In the genomic region with DNA sequence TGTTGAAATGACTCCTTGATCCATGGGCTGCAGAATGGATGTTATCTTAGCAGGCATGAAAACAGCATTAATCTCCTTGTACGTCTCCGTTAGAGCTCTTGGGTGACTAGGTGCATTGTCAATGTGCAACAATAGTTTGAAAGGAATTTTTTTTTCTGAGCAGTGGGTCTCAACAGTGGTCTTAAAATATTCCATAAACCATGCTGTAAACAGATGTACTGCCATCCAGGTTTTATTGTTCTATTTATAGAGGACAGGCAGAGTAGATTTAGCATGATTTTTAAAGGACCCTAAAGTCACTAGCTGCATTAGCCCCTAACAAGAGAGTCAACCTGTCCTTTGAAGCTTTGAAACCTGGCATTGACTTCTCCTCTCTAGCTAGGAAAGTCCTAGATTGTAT, we compare ENCODE assay signal across 39 cellular contexts.
"Had no signal": no experiment of that assay in that cellular context is flagged by ENCODE, and none has a peak within 500 bp of the region (broad histone marks: within the 10 kb centered on the region; RNA-seq: fewer than 3 reads in every experiment).

No MANE protein-coding gene starts in this region.

- H3K27me3 Mint-ChIP-seq: activated naive CD4-positive, alpha-beta T cell treated with anti-CD3 and anti-CD28 coated beads, Interleukin-2, amount 10 ng/mL, durations not matched to agents 7 days and 5 days; activated naive CD4-positive, alpha-beta T cell treated with anti-CD3 and anti-CD28 coated beads, Interleukin-2, amount 50 U/mL, for 24 hours; activated naive CD8-positive, alpha-beta T cell; activated naive CD8-positive, alpha-beta T cell treated with anti-CD3 and anti-CD28 coated beads for 36 hours; activated naive CD8-positive, alpha-beta T cell treated with anti-CD3 and anti-CD28 coated beads, Interleukin-2, amount 10 ng/mL, durations not matched to agents 7 days and 5 days; activated naive CD8-positive, alpha-beta T cell treated with anti-CD3 and anti-CD28 coated beads, Interleukin-2, amount 50 U/mL, for 24 hours; activated T-cell treated with anti-CD3 and anti-CD28 coated beads, Interleukin-2, amount 50 U/mL, for 24 hours; activated T-helper 17 cell treated with anti-CD3 and anti-CD28 coated beads, Interleukin-2, amount 50 U/mL, for 72 hours; brain; central memory CD8-positive, alpha-beta T cell had no signal

- H3K27ac Mint-ChIP-seq: activated naive CD4-positive, alpha-beta T cell treated with anti-CD3 and anti-CD28 coated beads for 36 hours; activated naive CD4-positive, alpha-beta T cell treated with anti-CD3 and anti-CD28 coated beads, Interleukin-2, amount 10 ng/mL, durations not matched to agents 7 days and 5 days; activated naive CD4-positive, alpha-beta T cell treated with anti-CD3 and anti-CD28 coated beads, Interleukin-2, amount 50 U/mL, for 24 hours; activated naive CD4-positive, alpha-beta T cell treated with anti-CD3 and anti-CD28 coated beads, Interleukin-2, amount 50 U/mL, for 72 hours; activated naive CD8-positive, alpha-beta T cell; activated naive CD8-positive, alpha-beta T cell treated with anti-CD3 and anti-CD28 coated beads for 36 hours; activated naive CD8-positive, alpha-beta T cell treated with anti-CD3 and anti-CD28 coated beads, Interleukin-2, amount 10 ng/mL, durations not matched to agents 7 days and 5 days; activated naive CD8-positive, alpha-beta T cell treated with anti-CD3 and anti-CD28 coated beads, Interleukin-2, amount 50 U/mL, for 24 hours; activated T-cell treated with anti-CD3 and anti-CD28 coated beads, Interleukin-2, amount 50 U/mL, for 24 hours; activated T-cell treated with anti-CD3 and anti-CD28 coated beads, Interleukin-2, amount 50 U/mL, for 72 hours; activated T-helper 1 cell treated with anti-CD3 and anti-CD28 coated beads, Interleukin-12 subunit alpha, Interleukin-12 subunit beta, Interleukin-2, Interleukin-4 antibody, amounts not matched to agents 30 ng/mL and 10 ng/mL and 1 ng/mL, durations not matched to agents 14 hours and 24 hours and 36 hours; activated T-helper 17 cell treated with anti-CD3 and anti-CD28 coated beads, Interleukin-2, amount 50 U/mL, for 72 hours; activated T-helper 2 cell treated with anti-CD3 and anti-CD28 coated beads, Interferon-gamma antibody, Interleukin-2, Interleukin-4, amounts not matched to agents 10 μg/mL and 5 μg/mL and 100 μg/mL, durations not matched to agents 14 hours and 24 hours and 36 hours; brain had no signal

- H3K4me1 Mint-ChIP-seq: activated naive CD4-positive, alpha-beta T cell treated with anti-CD3 and anti-CD28 coated beads, Interleukin-2, amount 10 ng/mL, durations not matched to agents 7 days and 5 days; activated naive CD4-positive, alpha-beta T cell treated with anti-CD3 and anti-CD28 coated beads, Interleukin-2, amount 50 U/mL, for 24 hours; activated naive CD8-positive, alpha-beta T cell treated with anti-CD3 and anti-CD28 coated beads for 36 hours; activated naive CD8-positive, alpha-beta T cell treated with anti-CD3 and anti-CD28 coated beads, Interleukin-2, amount 50 U/mL, for 24 hours; brain had no signal

- H3K4me3 ChIP-seq: adrenal gland, ascending aorta, body of pancreas, breast epithelium, cardiac muscle cell had no signal

- H3K9me3 Mint-ChIP-seq: activated naive CD4-positive, alpha-beta T cell treated with anti-CD3 and anti-CD28 coated beads for 36 hours; activated naive CD4-positive, alpha-beta T cell treated with anti-CD3 and anti-CD28 coated beads, Interleukin-2, amount 10 ng/mL, durations not matched to agents 7 days and 5 days; activated naive CD8-positive, alpha-beta T cell treated with anti-CD3 and anti-CD28 coated beads, Interleukin-2, amount 10 ng/mL, durations not matched to agents 7 days and 5 days; activated naive CD8-positive, alpha-beta T cell treated with anti-CD3 and anti-CD28 coated beads, Interleukin-2, amount 50 U/mL, for 24 hours; activated T-cell treated with anti-CD3 and anti-CD28 coated beads, Interleukin-2, amount 50 U/mL, for 24 hours; activated T-helper 17 cell treated with anti-CD3 and anti-CD28 coated beads, Interleukin-2, amount 50 U/mL, for 72 hours; central memory CD8-positive, alpha-beta T cell had no signal

- H3K27me3 ChIP-seq: adrenal gland, ascending aorta, body of pancreas, brain microvascular endothelial cell, breast epithelium, cardiac muscle cell had no signal

- H3K36me3 ChIP-seq: adrenal gland had no signal

- FAIRE-seq: astrocyte had no signal

- DNase-seq: activated effector memory CD4-positive, alpha-beta T cell treated with anti-CD3 and anti-CD28 coated beads, Interleukin-2, amount 50 U/mL, for 16 hours; activated effector memory CD4-positive, alpha-beta T cell treated with Interleukin-2 at 50 U/mL for 16 hours; activated gamma-delta T cell; activated gamma-delta T cell treated with Interleukin-2 at 50 U/mL for 16 hours; activated naive CD4-positive, alpha-beta T cell; activated naive CD4-positive, alpha-beta T cell treated with anti-CD3 and anti-CD28 coated beads for 36 hours; activated naive CD4-positive, alpha-beta T cell treated with anti-CD3 and anti-CD28 coated beads, Interleukin-2, amount 10 ng/mL, durations not matched to agents 7 days and 5 days; activated naive CD4-positive, alpha-beta T cell treated with anti-CD3 and anti-CD28 coated beads, Interleukin-2, amount 50 U/mL, for 16 hours; activated naive CD4-positive, alpha-beta T cell treated with Interleukin-2 at 50 U/mL for 16 hours; activated naive CD8-positive, alpha-beta T cell treated with anti-CD3 and anti-CD28 coated beads for 36 hours; activated naive CD8-positive, alpha-beta T cell treated with anti-CD3 and anti-CD28 coated beads, Interleukin-2, amount 10 ng/mL, durations not matched to agents 7 days and 5 days; activated naive CD8-positive, alpha-beta T cell treated with anti-CD3 and anti-CD28 coated beads, Interleukin-2, amount 50 U/mL, for 24 hours; activated T-cell treated with anti-CD3 and anti-CD28 coated beads, Interleukin-2, amount 50 U/mL, for 1 hour; activated T-cell treated with anti-CD3 and anti-CD28 coated beads, Interleukin-2, amount 50 U/mL, for 24 hours; activated T-cell treated with anti-CD3 and anti-CD28 coated beads, Interleukin-2, amount 50 U/mL, for 4 hours; activated T-cell treated with anti-CD3 and anti-CD28 coated beads, Interleukin-2, amount 50 U/mL, for 48 hours; activated T-cell treated with anti-CD3 and anti-CD28 coated beads, Interleukin-2, amount 50 U/mL, for 72 hours; amniotic stem cell; amygdala; anterior cingulate cortex; aorta; brain microvascular endothelial cell; caudate nucleus; central memory CD4-positive, alpha-beta T cell; cerebellar nuclear complex had no signal

- H3K9me3 ChIP-seq: adrenal gland had no signal

- H3K4me1 ChIP-seq: ascending aorta, body of pancreas, breast epithelium had no signal

- H3K27ac ChIP-seq: ascending aorta, body of pancreas, brain microvascular endothelial cell, breast epithelium, cardiac muscle cell had no signal

- ATAC-seq: activated naive CD4-positive, alpha-beta T cell treated with anti-CD3 and anti-CD28 coated beads, Interleukin-2, amount 50 U/mL, for 72 hours; activated naive CD8-positive, alpha-beta T cell treated with anti-CD3 and anti-CD28 coated beads, Interleukin-2, amount 50 U/mL, for 24 hours; activated T-cell treated with anti-CD3 and anti-CD28 coated beads, Interleukin-2, amount 50 U/mL, for 4 hours; activated T-cell treated with anti-CD3 and anti-CD28 coated beads, Interleukin-2, amount 50 U/mL, for 72 hours; body of pancreas had no signal

- H3K4me3 Mint-ChIP-seq: activated naive CD4-positive, alpha-beta T cell treated with anti-CD3 and anti-CD28 coated beads for 36 hours; activated naive CD4-positive, alpha-beta T cell treated with anti-CD3 and anti-CD28 coated beads, Interleukin-2, amount 10 ng/mL, durations not matched to agents 7 days and 5 days; activated naive CD4-positive, alpha-beta T cell treated with anti-CD3 and anti-CD28 coated beads, Interleukin-2, amount 50 U/mL, for 24 hours; activated naive CD8-positive, alpha-beta T cell; activated naive CD8-positive, alpha-beta T cell treated with anti-CD3 and anti-CD28 coated beads for 36 hours; activated naive CD8-positive, alpha-beta T cell treated with anti-CD3 and anti-CD28 coated beads, Interleukin-2, amount 10 ng/mL, durations not matched to agents 7 days and 5 days; activated naive CD8-positive, alpha-beta T cell treated with anti-CD3 and anti-CD28 coated beads, Interleukin-2, amount 50 U/mL, for 24 hours; activated T-cell treated with anti-CD3 and anti-CD28 coated beads, Interleukin-2, amount 50 U/mL, for 24 hours; activated T-cell treated with anti-CD3 and anti-CD28 coated beads, Interleukin-2, amount 50 U/mL, for 4 hours; activated T-cell treated with anti-CD3 and anti-CD28 coated beads, Interleukin-2, amount 50 U/mL, for 72 hours; activated T-helper 1 cell treated with anti-CD3 and anti-CD28 coated beads, Interleukin-12 subunit alpha, Interleukin-12 subunit beta, Interleukin-2, Interleukin-4 antibody, amounts not matched to agents 30 ng/mL and 10 ng/mL and 1 ng/mL, durations not matched to agents 14 hours and 24 hours and 36 hours; activated T-helper 17 cell treated with anti-CD3 and anti-CD28 coated beads, Interleukin-2, amount 50 U/mL, for 72 hours; brain; central memory CD8-positive, alpha-beta T cell had no signal
